1 cellular context compared by ENCODE assay signal in the genomic region with DNA sequence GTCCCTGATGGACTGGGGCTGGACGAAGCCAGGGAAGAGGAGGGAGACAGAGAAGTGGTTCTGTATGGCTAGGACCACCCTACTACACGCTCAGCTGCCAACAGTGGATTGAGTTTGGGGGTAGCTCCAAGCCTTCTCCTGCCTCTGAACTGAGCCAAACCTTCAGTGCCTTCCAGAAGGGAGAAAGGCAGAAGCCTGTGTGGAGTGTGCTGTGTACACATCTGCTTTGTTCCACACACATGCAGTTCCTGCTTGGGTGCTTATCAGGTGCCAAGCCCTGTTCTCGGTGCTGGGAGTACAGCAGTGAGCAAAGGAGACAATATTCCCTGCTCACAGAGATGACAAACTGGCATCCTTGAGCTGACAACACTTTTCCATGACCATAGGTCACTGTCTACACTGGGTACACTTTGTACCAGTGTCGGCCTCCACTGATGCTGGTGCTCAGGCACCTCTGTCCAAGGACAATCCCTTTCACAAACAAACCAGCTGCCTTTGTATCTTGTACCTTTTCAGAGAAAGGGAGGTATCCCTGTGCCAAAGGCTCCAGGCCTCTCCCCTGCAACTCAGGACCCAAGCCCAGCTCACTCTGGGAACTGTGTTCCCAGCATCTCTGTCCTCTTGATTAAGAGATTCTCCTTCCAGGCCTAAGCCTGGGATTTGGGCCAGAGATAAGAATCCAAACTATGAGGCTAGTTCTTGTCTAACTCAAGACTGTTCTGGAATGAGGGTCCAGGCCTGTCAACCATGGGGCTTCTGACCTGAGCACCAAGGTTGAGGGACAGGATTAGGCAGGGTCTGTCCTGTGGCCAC.
TF ChIP-seq lines count a peak whose summit lies in the region.

No MANE protein-coding gene starts in this region.

TF ChIP-seq in HepG2, 621 proteins besides CTCF, POLR2A, EP300 and RAD21 (continued from another document and continues in another):
- TF ChIP-seq ZBTB40 (IDR thresholded peaks at IDR 0.05) = no peak
- TF ChIP-seq ZBTB40 (CRISPR knock-in tag; IDR thresholded peaks at IDR 0.05) = peak; percentile 81
- peak; percentile 91 for TF ChIP-seq ZNF281 (CRISPR knock-in tag; IDR thresholded peaks at IDR 0.05; ENCODE audit: borderline replicate concordance)
- peak; percentile 93 for TF ChIP-seq FOXJ3 (CRISPR knock-in tag; IDR thresholded peaks at IDR 0.05; ENCODE audit: borderline replicate concordance)
- TF ChIP-seq DBP (CRISPR knock-in tag; IDR thresholded peaks at IDR 0.05; ENCODE audit: not compliant biosample characterization) = peak; percentile 76
- peak; percentile 89 for TF ChIP-seq RFXAP (CRISPR knock-in tag; IDR thresholded peaks at IDR 0.05; ENCODE audit: borderline replicate concordance)
- TF ChIP-seq ZSCAN21 (CRISPR knock-in tag; IDR thresholded peaks at IDR 0.05; ENCODE audit: borderline replicate concordance) = peak; percentile 94
- TF ChIP-seq DNMT1 (CRISPR knock-in tag; IDR thresholded peaks at IDR 0.05) = no peak
- TF ChIP-seq EED (CRISPR knock-in tag; IDR thresholded peaks at IDR 0.05) = peak; percentile 6
- peak; percentile 42; the same call in 1 of the 2 replicates for TF ChIP-seq RBAK (CRISPR knock-in tag; IDR thresholded peaks at IDR 0.05)
- TF ChIP-seq ZNF550 (CRISPR knock-in tag; IDR thresholded peaks at IDR 0.05; ENCODE audit: borderline replicate concordance) = 0 out of 2 replicates have a peak, but pooled peaks have one; percentile 88
- peak; percentile 47 for TF ChIP-seq RBM22 (optimal IDR thresholded peaks at IDR 0.05; ENCODE audit: low read length)
- TF ChIP-seq ZBTB7A (CRISPR knock-in tag; IDR thresholded peaks at IDR 0.05) = peak; percentile 42; the same call in 1 of the 2 replicates
- TF ChIP-seq HDAC2 (CRISPR knock-in tag; IDR thresholded peaks at IDR 0.05) = peak; percentile 100
- peak; percentile 90; the same call in 1 of the 2 replicates for TF ChIP-seq ZNF619 (CRISPR knock-in tag; IDR thresholded peaks at IDR 0.05)
- no peak for TF ChIP-seq RORA (CRISPR knock-in tag; IDR thresholded peaks at IDR 0.05)
- peak; percentile 60 for TF ChIP-seq AKAP8 (CRISPR knock-in tag; IDR thresholded peaks at IDR 0.05)
- TF ChIP-seq HHEX (CRISPR knock-in tag; IDR thresholded peaks at IDR 0.05) = peak; percentile 75; the same call in 1 of the 2 replicates
- TF ChIP-seq ZNF678 (CRISPR knock-in tag; IDR thresholded peaks at IDR 0.05) = no peak
- peak; percentile 64; the same call in 1 of the 2 replicates for TF ChIP-seq GTF2F1 (IDR thresholded peaks at IDR 0.05; ENCODE audit: low read length)
- TF ChIP-seq, protein P1, sequence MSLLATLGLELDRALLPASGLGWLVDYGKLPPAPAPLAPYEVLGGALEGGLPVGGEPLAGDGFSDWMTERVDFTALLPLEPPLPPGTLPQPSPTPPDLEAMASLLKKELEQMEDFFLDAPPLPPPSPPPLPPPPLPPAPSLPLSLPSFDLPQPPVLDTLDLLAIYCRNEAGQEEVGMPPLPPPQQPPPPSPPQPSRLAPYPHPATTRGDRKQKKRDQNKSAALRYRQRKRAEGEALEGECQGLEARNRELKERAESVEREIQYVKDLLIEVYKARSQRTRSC (CRISPR knock-in tag; IDR thresholded peaks at IDR 0.05; ENCODE audit: low read depth) = peak; percentile 8; the same call in 1 of the 2 replicates
- peak; percentile 96 for TF ChIP-seq DPF2 (CRISPR knock-in tag; IDR thresholded peaks at IDR 0.05; ENCODE audit: borderline replicate concordance, low read depth)
- TF ChIP-seq HBP1 (CRISPR knock-in tag; IDR thresholded peaks at IDR 0.05; ENCODE audit: low read depth) = no peak
- TF ChIP-seq NAIF1 (CRISPR knock-in tag; IDR thresholded peaks at IDR 0.05; ENCODE audit: borderline replicate concordance) = peak; percentile 94
- peak; percentile 83 for TF ChIP-seq CEBPG (CRISPR knock-in tag; IDR thresholded peaks at IDR 0.05)
- TF ChIP-seq, protein P2, sequence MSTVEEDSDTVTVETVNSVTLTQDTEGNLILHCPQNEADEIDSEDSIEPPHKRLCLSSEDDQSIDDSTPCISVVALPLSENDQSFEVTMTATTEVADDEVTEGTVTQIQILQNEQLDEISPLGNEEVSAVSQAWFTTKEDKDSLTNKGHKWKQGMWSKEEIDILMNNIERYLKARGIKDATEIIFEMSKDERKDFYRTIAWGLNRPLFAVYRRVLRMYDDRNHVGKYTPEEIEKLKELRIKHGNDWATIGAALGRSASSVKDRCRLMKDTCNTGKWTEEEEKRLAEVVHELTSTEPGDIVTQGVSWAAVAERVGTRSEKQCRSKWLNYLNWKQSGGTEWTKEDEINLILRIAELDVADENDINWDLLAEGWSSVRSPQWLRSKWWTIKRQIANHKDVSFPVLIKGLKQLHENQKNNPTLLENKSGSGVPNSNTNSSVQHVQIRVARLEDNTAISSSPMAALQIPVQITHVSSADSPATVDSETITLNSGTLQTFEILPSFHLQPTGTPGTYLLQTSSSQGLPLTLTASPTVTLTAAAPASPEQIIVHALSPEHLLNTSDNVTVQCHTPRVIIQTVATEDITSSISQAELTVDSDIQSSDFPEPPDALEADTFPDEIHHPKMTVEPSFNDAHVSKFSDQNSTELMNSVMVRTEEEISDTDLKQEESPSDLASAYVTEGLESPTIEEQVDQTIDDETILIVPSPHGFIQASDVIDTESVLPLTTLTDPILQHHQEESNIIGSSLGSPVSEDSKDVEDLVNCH (CRISPR knock-in tag; IDR thresholded peaks at IDR 0.05) = no peak; the same call in 1 of the 2 replicates
- TF ChIP-seq KDM5A (IDR thresholded peaks at IDR 0.05; ENCODE audit: borderline replicate concordance, low read length) = peak; percentile 57; the same call in 1 of the 2 replicates
- peak; percentile 86 for TF ChIP-seq ZSCAN5A (CRISPR knock-in tag; IDR thresholded peaks at IDR 0.05; ENCODE audit: borderline replicate concordance)
- TF ChIP-seq CBX1 (IDR thresholded peaks at IDR 0.05; ENCODE audit: low read depth) = no peak
- TF ChIP-seq CCDC6 (CRISPR knock-in tag; IDR thresholded peaks at IDR 0.05) = peak; percentile 76
- TF ChIP-seq ZNF564 (CRISPR knock-in tag; IDR thresholded peaks at IDR 0.05) = peak; percentile 73
- TF ChIP-seq, protein P3, sequence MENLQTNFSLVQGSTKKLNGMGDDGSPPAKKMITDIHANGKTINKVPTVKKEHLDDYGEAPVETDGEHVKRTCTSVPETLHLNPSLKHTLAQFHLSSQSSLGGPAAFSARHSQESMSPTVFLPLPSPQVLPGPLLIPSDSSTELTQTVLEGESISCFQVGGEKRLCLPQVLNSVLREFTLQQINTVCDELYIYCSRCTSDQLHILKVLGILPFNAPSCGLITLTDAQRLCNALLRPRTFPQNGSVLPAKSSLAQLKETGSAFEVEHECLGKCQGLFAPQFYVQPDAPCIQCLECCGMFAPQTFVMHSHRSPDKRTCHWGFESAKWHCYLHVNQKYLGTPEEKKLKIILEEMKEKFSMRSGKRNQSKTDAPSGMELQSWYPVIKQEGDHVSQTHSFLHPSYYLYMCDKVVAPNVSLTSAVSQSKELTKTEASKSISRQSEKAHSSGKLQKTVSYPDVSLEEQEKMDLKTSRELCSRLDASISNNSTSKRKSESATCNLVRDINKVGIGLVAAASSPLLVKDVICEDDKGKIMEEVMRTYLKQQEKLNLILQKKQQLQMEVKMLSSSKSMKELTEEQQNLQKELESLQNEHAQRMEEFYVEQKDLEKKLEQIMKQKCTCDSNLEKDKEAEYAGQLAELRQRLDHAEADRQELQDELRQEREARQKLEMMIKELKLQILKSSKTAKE (CRISPR knock-in tag; IDR thresholded peaks at IDR 0.05; ENCODE audit: borderline replicate concordance) = peak; percentile 89
- TF ChIP-seq PRMT3 (CRISPR knock-in tag; IDR thresholded peaks at IDR 0.05; ENCODE audit: borderline replicate concordance, low read depth) = no peak
